24 cellular contexts compared by ENCODE assay signal in genomic region chr14:92173668-92174067, GRCh38. TPM values are rescaled to one million over a fixed set of nuclear protein-coding genes. Genes with fewer than 3 reads are reported as not detected.
DNase-seq lines count a peak whose midpoint lies in the region; ATAC-seq and TF ChIP-seq lines count a peak whose summit lies in the region.
"Had no signal": no experiment of that assay in that cellular context is flagged by ENCODE, and none has a peak within 500 bp of the region (broad histone marks: within the 10 kb centered on the region; RNA-seq: fewer than 3 reads in every experiment).

No MANE protein-coding gene starts in this region.

- ATAC-seq in T-cell (replicated peaks in 1 of 4), result no peak
- no peak for ATAC-seq in GM21737 (IDR thresholded peaks at IDR 0.05; ENCODE audit: unreplicated experiment)
- ATAC-seq: left colon; stimulated activated naive CD8-positive, alpha-beta T cell treated with anti-CD3 and anti-CD28 coated beads, Interleukin-15, Interleukin-2, amounts not matched to agents 100 U/mL and 50 U/mL, for 24 hours had no signal

- H3K9me3 Mint-ChIP-seq in HFFc6 (no peaks in the 10 kb centered on the region), T-cell (no peaks in the 10 kb centered on the region)
- H3K9me3 Mint-ChIP-seq: activated CD4-positive, alpha-beta T cell treated with anti-CD3 and anti-CD28 coated beads, Interleukin-2, amount 10 ng/mL, durations not matched to agents 24 days and 14 days; CD4-positive, alpha-beta T cell; nephron had no signal

- no peak overlapping the region for H3K4me3 ChIP-seq in AG10803 (ENCODE audit: low read length)
- H3K4me3 ChIP-seq: adrenal gland, tibial artery had no signal

- no peak for TF ChIP-seq CTCF in AG10803 (conservative IDR thresholded peaks at IDR 0.05; ENCODE audit: low read length)
- TF ChIP-seq CTCF in HFFc6 (IDR thresholded peaks at IDR 0.05), result no peak

- H3K4me3 Mint-ChIP-seq in HFFc6 (no peak overlapping the region; the same call in 1 of the 2 replicates), T-cell (no peak overlapping the region)
- H3K4me3 Mint-ChIP-seq: activated CD4-positive, alpha-beta T cell treated with anti-CD3 and anti-CD28 coated beads, Interleukin-2, amount 10 ng/mL, durations not matched to agents 24 days and 14 days; CD4-positive, alpha-beta T cell; nephron had no signal

- CTCF ChIA-PET in T-cell (lab: Charles Lee), result no interaction called here

- H3K27me3 Mint-ChIP-seq in HFFc6 (ENCODE audit: insufficient read depth) (peaks cover 2% of the 10 kb centered on the region; the same call in 1 of the 2 replicates), T-cell (no peaks in the 10 kb centered on the region)
- H3K27me3 Mint-ChIP-seq: activated CD4-positive, alpha-beta T cell treated with anti-CD3 and anti-CD28 coated beads, Interleukin-2, amount 10 ng/mL, durations not matched to agents 24 days and 14 days; CD4-positive, alpha-beta T cell had no signal

- peaks cover 9% of the 10 kb centered on the region; the same call in 1 of the 2 replicates for H3K36me3 Mint-ChIP-seq in HFFc6 (ENCODE audit: low read depth)
- H3K36me3 Mint-ChIP-seq in T-cell, result peaks cover 9% of the 10 kb centered on the region

- peak overlapping the region; percentile 37 for H3K27ac Mint-ChIP-seq in HFFc6
- no peak overlapping the region for H3K27ac Mint-ChIP-seq in T-cell
- H3K27ac Mint-ChIP-seq: activated CD4-positive, alpha-beta T cell treated with anti-CD3 and anti-CD28 coated beads, Interleukin-2, amount 10 ng/mL, durations not matched to agents 24 days and 14 days; CD4-positive, alpha-beta T cell; nephron had no signal

- DNase-seq in AG10803 (ENCODE audit: low read depth), result peak; percentile 28
- DNase-seq in HFFc6, result peak; percentile 46
- DNase-seq in amniotic epithelial cell (ENCODE audit: low read depth), result peak; percentile 68
- DNase-seq in kidney tubule cell (ENCODE audit: low spot score), result peak; percentile 68
- DNase-seq in T-cell, result no peak
- no peak for DNase-seq in NCI-H187 (lab: John Stamatoyannopoulos, UW)
- DNase-seq in LoVo (ENCODE audit: low spot score), result no peak
- DNase-seq: activated CD4-positive, alpha-beta T cell treated with anti-CD3 and anti-CD28 coated beads, Interleukin-2, amount 10 ng/mL, durations not matched to agents 24 days and 14 days; activated effector memory CD4-positive, alpha-beta T cell treated with anti-CD3 and anti-CD28 coated beads, Interleukin-2, amount 50 U/mL, for 16 hours; adrenal gland; caudate nucleus; CD4-positive, alpha-beta T cell; DMS153; KBM-7; left colon; MV-4-11; NCI-H1694 treated with DMSO at 0.1 percent for 48 hours; NCI-H748 treated with DMSO at 0.1 percent for 48 hours; SHP77; stimulated activated CD4-positive, alpha-beta T cell treated with anti-CD3 and anti-CD28 coated beads, Interleukin-2, amount 100 ng/mL, for 24 hours; stimulated activated naive CD8-positive, alpha-beta T cell treated with anti-CD3 and anti-CD28 coated beads, Interleukin-15, Interleukin-2, amounts not matched to agents 100 U/mL and 50 U/mL, for 24 hours; tibial artery had no signal

- POLR2A ChIA-PET in T-cell (lab: Charles Lee), result interaction anchor here in 1 of 2 donors (0.5 kb wide), 1 partner anchor 233 kb away, joined by 3 read pairs; no protein-coding TSS in a partner anchor

- H3K4me1 Mint-ChIP-seq in HFFc6 (ENCODE audit: low read depth) (peaks cover 8% of the 10 kb centered on the region), T-cell (no peaks in the 10 kb centered on the region)
- H3K4me1 Mint-ChIP-seq: activated CD4-positive, alpha-beta T cell treated with anti-CD3 and anti-CD28 coated beads, Interleukin-2, amount 10 ng/mL, durations not matched to agents 24 days and 14 days; nephron had no signal

RNA-seq across cellular contexts. Expression of gene CPSF2, which starts 51.9 kb away (rescaled TPM):
- total RNA-seq in HFFc6 (2021; fragmentation: NEBNext Ultra II Directional; extraction: Animal tissue kit (Norgen Biotek cat#: 25700)), result 100 to 1,000 TPM in 4 of 6 experiments, 10 to 100 TPM in 2; 88.6 to 116 (median 105) TPM
- 10 to 100 TPM; 27.6 to 57.4 (median 45.5) TPM for total RNA-seq in T-cell

RNA-seq across cellular contexts. Expression of gene NDUFB1, which starts 52.2 kb away (rescaled TPM):
- 100 to 1,000 TPM; 128 to 177 (median 157) TPM for total RNA-seq in HFFc6 (2021; fragmentation: NEBNext Ultra II Directional; extraction: Animal tissue kit (Norgen Biotek cat#: 25700))
- total RNA-seq in T-cell, result 10 to 100 TPM; 40.1 to 81.1 (median 75.0) TPM

Comparison
In these comparisons a context has a peak if more than half of its experiments do, and no peak if none do; other contexts are left out.
1. DNase-seq: peak in AG10803 (single experiment), HFFc6 (single experiment), amniotic epithelial cell (single experiment) and kidney tubule cell (single experiment); none in T-cell (0 of 34), NCI-H187 (0 of 2) and LoVo (single experiment).